13 cellular contexts compared by ENCODE assay signal in the genomic region with DNA sequence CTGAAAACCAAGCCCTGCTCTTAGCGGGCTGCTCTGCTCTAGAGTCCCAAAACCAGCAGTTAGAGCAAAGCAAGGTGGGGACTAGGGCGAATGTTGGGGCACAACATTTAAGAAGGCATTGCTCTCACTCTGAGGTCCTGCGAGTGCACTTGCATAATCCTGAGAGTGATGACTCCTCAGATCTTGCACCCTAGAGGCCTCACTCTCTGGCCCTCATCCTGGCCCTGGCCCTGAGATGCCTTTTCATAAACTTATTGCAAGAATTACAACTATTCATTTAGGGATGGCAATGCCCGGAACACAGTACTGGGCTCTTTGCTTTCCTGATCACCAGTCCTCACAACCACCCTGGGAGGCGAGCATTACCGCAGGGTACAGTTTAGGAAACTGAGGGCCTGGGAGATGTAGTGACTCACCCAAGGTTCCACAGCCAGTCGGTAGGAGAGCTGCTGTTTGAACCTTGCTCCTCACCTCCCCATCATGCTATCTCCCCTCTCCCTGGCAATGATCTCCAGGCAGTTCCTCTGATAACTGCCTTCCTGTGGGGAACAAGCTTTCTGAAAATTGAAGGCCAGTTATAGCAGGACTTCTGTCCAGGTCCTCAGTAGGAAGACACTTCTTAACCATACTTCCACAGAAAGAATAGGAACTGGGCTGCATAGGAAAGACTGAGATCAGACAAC.
A peak's percentile ranks its signal among the peaks of the same experiment; 100 is the strongest.
DNase-seq lines count a peak whose midpoint lies in the region; ATAC-seq, FAIRE-seq and TF ChIP-seq lines count a peak whose summit lies in the region.
"Had no signal": no experiment of that assay in that cellular context is flagged by ENCODE, and none has a peak within 500 bp of the region (broad histone marks: within the 10 kb centered on the region; RNA-seq: fewer than 3 reads in every experiment).

No MANE protein-coding gene starts in this region.

- H3K9me3 ChIP-seq in BLaER1 treated with 17β-estradiol and CSF1 and Interleukin-3, amounts not matched to agents 10 nM and 100 nM (replicated peaks in 1 of 11): no peaks in the 10 kb centered on the region
- H3K9me3 ChIP-seq in kidney (ENCODE audit: control insufficient read depth in 1 of 2, low read length in 2 of 2): no peaks in the 10 kb centered on the region

- no peak for FAIRE-seq in kidney (lab: Jason Lieb, UNC)

- H4K20me1 ChIP-seq in BLaER1 treated with 17β-estradiol and CSF1 and Interleukin-3, amounts not matched to agents 10 nM and 100 nM: peaks cover 7 to 86% (median 46%) of the 10 kb centered on the region in 11 experiments; a peak in 18 of 22 replicates

- H3K36me3 ChIP-seq in BLaER1 treated with 17β-estradiol and CSF1 and Interleukin-3, amounts not matched to agents 10 nM and 100 nM: peaks cover 0 to 16% (median 0%) of the 10 kb centered on the region in 11 experiments; a peak in 5 of 22 replicates
- H3K36me3 ChIP-seq in kidney (ENCODE audit: control insufficient read depth in 1 of 2, insufficient read depth in 2 of 2, low read length in 2 of 2): peaks cover 13 to 29% of the 10 kb centered on the region in 2 donors

- peaks cover 0 to 18% (median 0%) of the 10 kb centered on the region in 11 experiments; a peak in 9 of 22 replicates for H3K27me3 ChIP-seq in BLaER1 treated with 17β-estradiol and CSF1 and Interleukin-3, amounts not matched to agents 10 nM and 100 nM

- no peaks in the 10 kb centered on the region for H3K4me1 Mint-ChIP-seq in effector memory CD8-positive, alpha-beta T cell (ENCODE audit: low read depth in 2 of 2)

- ATAC-seq in effector memory CD8-positive, alpha-beta T cell (replicated peaks): no peak
- ATAC-seq: left lobe of liver had no signal

- peaks cover 69 to 90% (median 84%) of the 10 kb centered on the region in 10 experiments for H3K4me1 ChIP-seq in BLaER1 treated with 17β-estradiol and CSF1 and Interleukin-3, amounts not matched to agents 10 nM and 100 nM
- peaks cover 89 to 95% of the 10 kb centered on the region in 2 donors for H3K4me1 ChIP-seq in kidney (ENCODE audit: control insufficient read depth in 1 of 2, insufficient read depth in 1 of 2, low read depth in 1 of 2, low read length in 2 of 2)

- peaks cover 5% of the 10 kb centered on the region for H3K36me3 Mint-ChIP-seq in effector memory CD8-positive, alpha-beta T cell (ENCODE audit: insufficient read depth)

- H3K4me3 ChIP-seq in BLaER1 treated with 17β-estradiol and CSF1 and Interleukin-3, amounts not matched to agents 10 nM and 100 nM: no peak overlapping the region; a peak in 1 of 20 replicates
- H3K4me3 ChIP-seq in kidney (ENCODE audit: low read length in 2 of 2) (no peak overlapping the region), skin epidermis (no peak overlapping the region)

- H3K9me3 Mint-ChIP-seq in effector memory CD8-positive, alpha-beta T cell: no peaks in the 10 kb centered on the region

- H3K27ac Mint-ChIP-seq in effector memory CD8-positive, alpha-beta T cell: no peak overlapping the region

- no peak overlapping the region for H3K27ac ChIP-seq in BLaER1 treated with 17β-estradiol and CSF1 and Interleukin-3, amounts not matched to agents 10 nM and 100 nM
- H3K27ac ChIP-seq in caudate nucleus (ENCODE audit: low read depth, low read length) (peak overlapping the region; percentile 67), kidney (ENCODE audit: low read depth in 2 of 2, low read length in 2 of 2) (peak overlapping the region; percentile 80), skin epidermis (peak overlapping the region in 15 of 21 experiments; percentile 12 to 72 (median 48))

- H3K9ac ChIP-seq in BLaER1 treated with 17β-estradiol and CSF1 and Interleukin-3, amounts not matched to agents 10 nM and 100 nM: no peak overlapping the region; a peak in 1 of 22 replicates
- H3K9ac ChIP-seq in kidney (ENCODE audit: low read length in 2 of 2): peak overlapping the region; percentile 25 to 59

- H3K4me3 Mint-ChIP-seq in effector memory CD8-positive, alpha-beta T cell: no peak overlapping the region

- intact Hi-C loops in kidney (cut with DNase I): no loop called here

- H3K4me2 ChIP-seq in BLaER1 treated with 17β-estradiol and CSF1 and Interleukin-3, amounts not matched to agents 10 nM and 100 nM: peak overlapping the region; percentile 62 to 98 (median 87)

- no peak for DNase-seq in caudate nucleus (lab: John Stamatoyannopoulos, UW)
- DNase-seq in kidney: no peak
- DNase-seq in activated CD8-positive, alpha-beta memory T cell treated with anti-CD3 and anti-CD28 coated beads, Interleukin-2, amount 50 U/mL, for 4 hours: no peak
- no peak for DNase-seq in islet precursor cell
- DNase-seq in putamen (ENCODE audit: low spot score): no peak
- DNase-seq in effector memory CD8-positive, alpha-beta T cell: no peak
- DNase-seq: AML-193, amygdala, NCI-H146, T-helper 1 cell had no signal

- no peak for TF ChIP-seq CTCF in kidney (IDR thresholded peaks at IDR 0.05; ENCODE audit: borderline replicate concordance, extremely low read depth, insufficient read depth)

- peaks cover 43 to 91% of the 10 kb centered on the region in 2 donors for H3K27me3 Mint-ChIP-seq in effector memory CD8-positive, alpha-beta T cell

Comparison
In these comparisons a context has a peak if more than half of its experiments do, and no peak if none do; other contexts are left out.
1. H3K27ac ChIP-seq: peak in caudate nucleus (single experiment), kidney (2 of 2) and skin epidermis (15 of 21); none in BLaER1 treated with 17β-estradiol and CSF1 and Interleukin-3, amounts not matched to agents 10 nM and 100 nM (0 of 11).
2. H3K9ac ChIP-seq: peak in kidney (2 of 2); none in BLaER1 treated with 17β-estradiol and CSF1 and Interleukin-3, amounts not matched to agents 10 nM and 100 nM (0 of 11).